Comparison of ENCODE assay signal across 1 cellular context in the genomic region with DNA sequence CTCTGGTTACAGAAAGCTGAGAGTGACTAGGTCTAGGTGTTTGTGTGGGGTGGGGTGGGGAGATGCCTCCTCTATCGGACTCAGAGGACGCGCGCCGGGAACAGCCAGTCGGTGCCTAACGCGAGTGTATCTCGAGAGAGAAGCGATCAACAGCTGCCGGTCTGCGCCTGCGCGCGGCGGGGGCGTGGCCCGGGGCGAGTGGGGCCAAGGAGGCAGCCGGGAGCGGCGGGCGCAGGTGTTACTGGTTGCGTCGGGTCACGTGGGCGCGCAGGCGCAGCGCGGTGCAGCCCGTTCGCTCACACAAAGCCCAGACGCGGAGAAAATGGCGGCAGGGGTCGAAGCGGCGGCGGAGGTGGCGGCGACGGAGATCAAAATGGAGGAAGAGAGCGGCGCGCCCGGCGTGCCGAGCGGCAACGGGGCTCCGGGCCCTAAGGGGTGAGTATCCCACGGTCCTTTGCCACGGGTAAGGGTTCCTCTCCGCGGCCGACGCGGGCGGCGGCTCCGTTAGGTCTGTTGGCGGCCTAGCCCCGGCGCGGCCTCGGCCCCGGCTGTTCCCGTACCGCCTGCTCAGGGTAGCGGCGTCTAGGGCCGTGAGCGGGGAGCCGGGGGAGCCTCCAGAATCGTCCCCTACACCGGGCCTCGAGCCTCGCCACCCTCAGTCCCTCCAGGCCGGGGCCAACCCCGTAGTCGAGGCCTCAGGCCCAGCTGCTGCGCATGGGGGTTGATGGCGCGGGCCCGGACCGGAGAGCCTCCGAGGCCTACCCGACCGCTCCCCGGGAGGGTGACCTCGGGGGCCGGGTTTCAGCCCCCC.
TF ChIP-seq lines count a peak whose summit lies in the region.

A gene with protein sequence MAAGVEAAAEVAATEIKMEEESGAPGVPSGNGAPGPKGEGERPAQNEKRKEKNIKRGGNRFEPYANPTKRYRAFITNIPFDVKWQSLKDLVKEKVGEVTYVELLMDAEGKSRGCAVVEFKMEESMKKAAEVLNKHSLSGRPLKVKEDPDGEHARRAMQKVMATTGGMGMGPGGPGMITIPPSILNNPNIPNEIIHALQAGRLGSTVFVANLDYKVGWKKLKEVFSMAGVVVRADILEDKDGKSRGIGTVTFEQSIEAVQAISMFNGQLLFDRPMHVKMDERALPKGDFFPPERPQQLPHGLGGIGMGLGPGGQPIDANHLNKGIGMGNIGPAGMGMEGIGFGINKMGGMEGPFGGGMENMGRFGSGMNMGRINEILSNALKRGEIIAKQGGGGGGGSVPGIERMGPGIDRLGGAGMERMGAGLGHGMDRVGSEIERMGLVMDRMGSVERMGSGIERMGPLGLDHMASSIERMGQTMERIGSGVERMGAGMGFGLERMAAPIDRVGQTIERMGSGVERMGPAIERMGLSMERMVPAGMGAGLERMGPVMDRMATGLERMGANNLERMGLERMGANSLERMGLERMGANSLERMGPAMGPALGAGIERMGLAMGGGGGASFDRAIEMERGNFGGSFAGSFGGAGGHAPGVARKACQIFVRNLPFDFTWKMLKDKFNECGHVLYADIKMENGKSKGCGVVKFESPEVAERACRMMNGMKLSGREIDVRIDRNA (plus strand): TSS at position 299 of the 811 bp plus-strand sequence. CDS start 24 bp downstream, at position 323.

TF ChIP-seq in K562, 482 proteins besides CTCF, POLR2A, EP300 and RAD21 (continued from another document and continues in another):
- TF ChIP-seq, protein P1, sequence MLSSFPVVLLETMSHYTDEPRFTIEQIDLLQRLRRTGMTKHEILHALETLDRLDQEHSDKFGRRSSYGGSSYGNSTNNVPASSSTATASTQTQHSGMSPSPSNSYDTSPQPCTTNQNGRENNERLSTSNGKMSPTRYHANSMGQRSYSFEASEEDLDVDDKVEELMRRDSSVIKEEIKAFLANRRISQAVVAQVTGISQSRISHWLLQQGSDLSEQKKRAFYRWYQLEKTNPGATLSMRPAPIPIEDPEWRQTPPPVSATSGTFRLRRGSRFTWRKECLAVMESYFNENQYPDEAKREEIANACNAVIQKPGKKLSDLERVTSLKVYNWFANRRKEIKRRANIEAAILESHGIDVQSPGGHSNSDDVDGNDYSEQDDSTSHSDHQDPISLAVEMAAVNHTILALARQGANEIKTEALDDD (IDR thresholded peaks at IDR 0.05) = peak; percentile 93
- TF ChIP-seq, protein P2, sequence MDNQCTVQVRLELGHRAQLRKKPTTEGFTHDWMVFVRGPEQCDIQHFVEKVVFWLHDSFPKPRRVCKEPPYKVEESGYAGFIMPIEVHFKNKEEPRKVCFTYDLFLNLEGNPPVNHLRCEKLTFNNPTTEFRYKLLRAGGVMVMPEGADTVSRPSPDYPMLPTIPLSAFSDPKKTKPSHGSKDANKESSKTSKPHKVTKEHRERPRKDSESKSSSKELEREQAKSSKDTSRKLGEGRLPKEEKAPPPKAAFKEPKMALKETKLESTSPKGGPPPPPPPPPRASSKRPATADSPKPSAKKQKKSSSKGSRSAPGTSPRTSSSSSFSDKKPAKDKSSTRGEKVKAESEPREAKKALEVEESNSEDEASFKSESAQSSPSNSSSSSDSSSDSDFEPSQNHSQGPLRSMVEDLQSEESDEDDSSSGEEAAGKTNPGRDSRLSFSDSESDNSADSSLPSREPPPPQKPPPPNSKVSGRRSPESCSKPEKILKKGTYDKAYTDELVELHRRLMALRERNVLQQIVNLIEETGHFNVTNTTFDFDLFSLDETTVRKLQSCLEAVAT (IDR thresholded peaks at IDR 0.05) = peak; percentile 23 to 39; a peak in 1 of 4 replicates
- TF ChIP-seq ZNF76 (CRISPR knock-in tag; IDR thresholded peaks at IDR 0.05; ENCODE audit: borderline replicate concordance) (no peak), ZNF79 (CRISPR knock-in tag; IDR thresholded peaks at IDR 0.05; ENCODE audit: low read depth) (no peak), HNRNPLL (IDR thresholded peaks at IDR 0.05; ENCODE audit: low read depth, low read length, poor library complexity, severe bottlenecking) (no peak), ZNF3 (CRISPR knock-in tag; IDR thresholded peaks at IDR 0.05) (no peak), POLR2H (tag; IDR thresholded peaks at IDR 0.05; ENCODE audit: low read depth) (peak; percentile 86), TGIF2 (CRISPR knock-in tag; IDR thresholded peaks at IDR 0.05) (peak; percentile 80; the same call in 1 of the 2 replicates), GATAD2A (IDR thresholded peaks at IDR 0.05) (peak; percentile 16; the same call in 1 of the 2 replicates), CBFA2T3 (IDR thresholded peaks at IDR 0.05) (peak; percentile 27; the same call in 1 of the 2 replicates), PHF8 (IDR thresholded peaks at IDR 0.05; ENCODE audit: borderline replicate concordance, low read length) (peak; percentile 83; the same call in 1 of the 2 replicates), IRF2 (CRISPR knock-in tag; IDR thresholded peaks at IDR 0.05) (no peak), U2AF2 (optimal IDR thresholded peaks at IDR 0.05; ENCODE audit: low read depth, low read length) (no peak), SRSF1 (IDR thresholded peaks at IDR 0.05; ENCODE audit: low read depth, low read length) (no peak), FOXP1 (CRISPR knock-in tag; IDR thresholded peaks at IDR 0.05) (peak; percentile 26), POLR2AphosphoS5 (IDR thresholded peaks at IDR 0.05; ENCODE audit: control insufficient read depth, insufficient read depth, low read depth, low read length) (peak; percentile 83), MEIS2 (IDR thresholded peaks at IDR 0.05; ENCODE audit: partially characterized antibody) (peak; percentile 93), RBM17 (IDR thresholded peaks at IDR 0.05; ENCODE audit: borderline replicate concordance, low read depth, low read length) (no peak), ZNF23 (CRISPR knock-in tag; IDR thresholded peaks at IDR 0.05) (no peak), TAL1 (IDR thresholded peaks at IDR 0.05) (no peak), NR1H2 (CRISPR knock-in tag; IDR thresholded peaks at IDR 0.05) (no peak), MTA2 (IDR thresholded peaks at IDR 0.05; ENCODE audit: low read depth) (no peak), CAMTA2 (CRISPR knock-in tag; conservative IDR thresholded peaks at IDR 0.05) (no peak), CC2D1A (IDR thresholded peaks at IDR 0.05) (0 out of 2 replicates have a peak, but pooled peaks have one; percentile 4)
- TF ChIP-seq, protein P3, sequence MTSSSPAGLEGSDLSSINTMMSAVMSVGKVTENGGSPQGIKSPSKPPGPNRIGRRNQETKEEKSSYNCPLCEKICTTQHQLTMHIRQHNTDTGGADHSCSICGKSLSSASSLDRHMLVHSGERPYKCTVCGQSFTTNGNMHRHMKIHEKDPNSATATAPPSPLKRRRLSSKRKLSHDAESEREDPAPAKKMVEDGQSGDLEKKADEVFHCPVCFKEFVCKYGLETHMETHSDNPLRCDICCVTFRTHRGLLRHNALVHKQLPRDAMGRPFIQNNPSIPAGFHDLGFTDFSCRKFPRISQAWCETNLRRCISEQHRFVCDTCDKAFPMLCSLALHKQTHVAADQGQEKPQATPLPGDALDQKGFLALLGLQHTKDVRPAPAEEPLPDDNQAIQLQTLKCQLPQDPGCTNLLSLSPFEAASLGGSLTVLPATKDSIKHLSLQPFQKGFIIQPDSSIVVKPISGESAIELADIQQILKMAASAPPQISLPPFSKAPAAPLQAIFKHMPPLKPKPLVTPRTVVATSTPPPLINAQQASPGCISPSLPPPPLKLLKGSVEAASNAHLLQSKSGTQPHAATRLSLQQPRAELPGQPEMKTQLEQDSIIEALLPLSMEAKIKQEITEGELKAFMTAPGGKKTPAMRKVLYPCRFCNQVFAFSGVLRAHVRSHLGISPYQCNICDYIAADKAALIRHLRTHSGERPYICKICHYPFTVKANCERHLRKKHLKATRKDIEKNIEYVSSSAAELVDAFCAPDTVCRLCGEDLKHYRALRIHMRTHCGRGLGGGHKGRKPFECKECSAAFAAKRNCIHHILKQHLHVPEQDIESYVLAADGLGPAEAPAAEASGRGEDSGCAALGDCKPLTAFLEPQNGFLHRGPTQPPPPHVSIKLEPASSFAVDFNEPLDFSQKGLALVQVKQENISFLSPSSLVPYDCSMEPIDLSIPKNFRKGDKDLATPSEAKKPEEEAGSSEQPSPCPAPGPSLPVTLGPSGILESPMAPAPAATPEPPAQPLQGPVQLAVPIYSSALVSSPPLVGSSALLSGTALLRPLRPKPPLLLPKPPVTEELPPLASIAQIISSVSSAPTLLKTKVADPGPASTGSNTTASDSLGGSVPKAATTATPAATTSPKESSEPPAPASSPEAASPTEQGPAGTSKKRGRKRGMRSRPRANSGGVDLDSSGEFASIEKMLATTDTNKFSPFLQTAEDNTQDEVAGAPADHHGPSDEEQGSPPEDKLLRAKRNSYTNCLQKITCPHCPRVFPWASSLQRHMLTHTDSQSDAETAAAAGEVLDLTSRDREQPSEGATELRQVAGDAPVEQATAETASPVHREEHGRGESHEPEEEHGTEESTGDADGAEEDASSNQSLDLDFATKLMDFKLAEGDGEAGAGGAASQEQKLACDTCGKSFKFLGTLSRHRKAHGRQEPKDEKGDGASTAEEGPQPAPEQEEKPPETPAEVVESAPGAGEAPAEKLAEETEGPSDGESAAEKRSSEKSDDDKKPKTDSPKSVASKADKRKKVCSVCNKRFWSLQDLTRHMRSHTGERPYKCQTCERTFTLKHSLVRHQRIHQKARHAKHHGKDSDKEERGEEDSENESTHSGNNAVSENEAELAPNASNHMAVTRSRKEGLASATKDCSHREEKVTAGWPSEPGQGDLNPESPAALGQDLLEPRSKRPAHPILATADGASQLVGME (CRISPR knock-in tag; IDR thresholded peaks at IDR 0.05) = no peak
- TF ChIP-seq, protein P4, sequence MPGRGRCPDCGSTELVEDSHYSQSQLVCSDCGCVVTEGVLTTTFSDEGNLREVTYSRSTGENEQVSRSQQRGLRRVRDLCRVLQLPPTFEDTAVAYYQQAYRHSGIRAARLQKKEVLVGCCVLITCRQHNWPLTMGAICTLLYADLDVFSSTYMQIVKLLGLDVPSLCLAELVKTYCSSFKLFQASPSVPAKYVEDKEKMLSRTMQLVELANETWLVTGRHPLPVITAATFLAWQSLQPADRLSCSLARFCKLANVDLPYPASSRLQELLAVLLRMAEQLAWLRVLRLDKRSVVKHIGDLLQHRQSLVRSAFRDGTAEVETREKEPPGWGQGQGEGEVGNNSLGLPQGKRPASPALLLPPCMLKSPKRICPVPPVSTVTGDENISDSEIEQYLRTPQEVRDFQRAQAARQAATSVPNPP (IDR thresholded peaks at IDR 0.05; ENCODE audit: borderline replicate concordance, insufficient read depth, insufficient read length) = no peak
- TF ChIP-seq, protein P5, sequence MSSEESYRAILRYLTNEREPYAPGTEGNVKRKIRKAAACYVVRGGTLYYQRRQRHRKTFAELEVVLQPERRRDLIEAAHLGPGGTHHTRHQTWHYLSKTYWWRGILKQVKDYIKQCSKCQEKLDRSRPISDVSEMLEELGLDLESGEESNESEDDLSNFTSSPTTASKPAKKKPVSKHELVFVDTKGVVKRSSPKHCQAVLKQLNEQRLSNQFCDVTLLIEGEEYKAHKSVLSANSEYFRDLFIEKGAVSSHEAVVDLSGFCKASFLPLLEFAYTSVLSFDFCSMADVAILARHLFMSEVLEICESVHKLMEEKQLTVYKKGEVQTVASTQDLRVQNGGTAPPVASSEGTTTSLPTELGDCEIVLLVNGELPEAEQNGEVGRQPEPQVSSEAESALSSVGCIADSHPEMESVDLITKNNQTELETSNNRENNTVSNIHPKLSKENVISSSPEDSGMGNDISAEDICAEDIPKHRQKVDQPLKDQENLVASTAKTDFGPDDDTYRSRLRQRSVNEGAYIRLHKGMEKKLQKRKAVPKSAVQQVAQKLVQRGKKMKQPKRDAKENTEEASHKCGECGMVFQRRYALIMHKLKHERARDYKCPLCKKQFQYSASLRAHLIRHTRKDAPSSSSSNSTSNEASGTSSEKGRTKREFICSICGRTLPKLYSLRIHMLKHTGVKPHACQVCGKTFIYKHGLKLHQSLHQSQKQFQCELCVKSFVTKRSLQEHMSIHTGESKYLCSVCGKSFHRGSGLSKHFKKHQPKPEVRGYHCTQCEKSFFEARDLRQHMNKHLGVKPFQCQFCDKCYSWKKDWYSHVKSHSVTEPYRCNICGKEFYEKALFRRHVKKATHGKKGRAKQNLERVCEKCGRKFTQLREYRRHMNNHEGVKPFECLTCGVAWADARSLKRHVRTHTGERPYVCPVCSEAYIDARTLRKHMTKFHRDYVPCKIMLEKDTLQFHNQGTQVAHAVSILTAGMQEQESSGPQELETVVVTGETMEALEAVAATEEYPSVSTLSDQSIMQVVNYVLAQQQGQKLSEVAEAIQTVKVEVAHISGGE (CRISPR knock-in tag; IDR thresholded peaks at IDR 0.05) = 0 out of 6 replicates have a peak, but pooled peaks of 1 of the 3 experiments have one; percentile 21
- TF ChIP-seq, protein P6, sequence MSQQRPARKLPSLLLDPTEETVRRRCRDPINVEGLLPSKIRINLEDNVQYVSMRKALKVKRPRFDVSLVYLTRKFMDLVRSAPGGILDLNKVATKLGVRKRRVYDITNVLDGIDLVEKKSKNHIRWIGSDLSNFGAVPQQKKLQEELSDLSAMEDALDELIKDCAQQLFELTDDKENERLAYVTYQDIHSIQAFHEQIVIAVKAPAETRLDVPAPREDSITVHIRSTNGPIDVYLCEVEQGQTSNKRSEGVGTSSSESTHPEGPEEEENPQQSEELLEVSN (IDR thresholded peaks at IDR 0.05; ENCODE audit: borderline replicate concordance in 1 of 2, extremely low read depth in 1 of 2, insufficient read depth in 1 of 2, insufficient read length in 1 of 2, low read depth in 1 of 2, low read length in 1 of 2, poor library complexity in 1 of 2, severe bottlenecking in 1 of 2) = peak; percentile 61 to 76
- TF ChIP-seq, protein P7, sequence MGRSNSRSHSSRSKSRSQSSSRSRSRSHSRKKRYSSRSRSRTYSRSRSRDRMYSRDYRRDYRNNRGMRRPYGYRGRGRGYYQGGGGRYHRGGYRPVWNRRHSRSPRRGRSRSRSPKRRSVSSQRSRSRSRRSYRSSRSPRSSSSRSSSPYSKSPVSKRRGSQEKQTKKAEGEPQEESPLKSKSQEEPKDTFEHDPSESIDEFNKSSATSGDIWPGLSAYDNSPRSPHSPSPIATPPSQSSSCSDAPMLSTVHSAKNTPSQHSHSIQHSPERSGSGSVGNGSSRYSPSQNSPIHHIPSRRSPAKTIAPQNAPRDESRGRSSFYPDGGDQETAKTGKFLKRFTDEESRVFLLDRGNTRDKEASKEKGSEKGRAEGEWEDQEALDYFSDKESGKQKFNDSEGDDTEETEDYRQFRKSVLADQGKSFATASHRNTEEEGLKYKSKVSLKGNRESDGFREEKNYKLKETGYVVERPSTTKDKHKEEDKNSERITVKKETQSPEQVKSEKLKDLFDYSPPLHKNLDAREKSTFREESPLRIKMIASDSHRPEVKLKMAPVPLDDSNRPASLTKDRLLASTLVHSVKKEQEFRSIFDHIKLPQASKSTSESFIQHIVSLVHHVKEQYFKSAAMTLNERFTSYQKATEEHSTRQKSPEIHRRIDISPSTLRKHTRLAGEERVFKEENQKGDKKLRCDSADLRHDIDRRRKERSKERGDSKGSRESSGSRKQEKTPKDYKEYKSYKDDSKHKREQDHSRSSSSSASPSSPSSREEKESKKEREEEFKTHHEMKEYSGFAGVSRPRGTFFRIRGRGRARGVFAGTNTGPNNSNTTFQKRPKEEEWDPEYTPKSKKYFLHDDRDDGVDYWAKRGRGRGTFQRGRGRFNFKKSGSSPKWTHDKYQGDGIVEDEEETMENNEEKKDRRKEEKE (IDR thresholded peaks at IDR 0.05; ENCODE audit: borderline replicate concordance in 1 of 2, control insufficient read depth in 1 of 2, low read depth in 2 of 2, low read length in 1 of 2) = no peak
- TF ChIP-seq, protein P8, sequence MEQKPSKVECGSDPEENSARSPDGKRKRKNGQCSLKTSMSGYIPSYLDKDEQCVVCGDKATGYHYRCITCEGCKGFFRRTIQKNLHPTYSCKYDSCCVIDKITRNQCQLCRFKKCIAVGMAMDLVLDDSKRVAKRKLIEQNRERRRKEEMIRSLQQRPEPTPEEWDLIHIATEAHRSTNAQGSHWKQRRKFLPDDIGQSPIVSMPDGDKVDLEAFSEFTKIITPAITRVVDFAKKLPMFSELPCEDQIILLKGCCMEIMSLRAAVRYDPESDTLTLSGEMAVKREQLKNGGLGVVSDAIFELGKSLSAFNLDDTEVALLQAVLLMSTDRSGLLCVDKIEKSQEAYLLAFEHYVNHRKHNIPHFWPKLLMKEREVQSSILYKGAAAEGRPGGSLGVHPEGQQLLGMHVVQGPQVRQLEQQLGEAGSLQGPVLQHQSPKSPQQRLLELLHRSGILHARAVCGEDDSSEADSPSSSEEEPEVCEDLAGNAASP (IDR thresholded peaks at IDR 0.05) = no peak
